1 cellular context compared by ENCODE assay signal in genomic region chr12:122024132-122024785, GRCh38.
TF ChIP-seq lines count a peak whose summit lies in the region.

No MANE protein-coding gene starts in this region.

TF ChIP-seq in H1, 55 proteins besides CTCF, POLR2A, EP300 and RAD21 (continued from another document):
- no peak for TF ChIP-seq CHD7 (IDR thresholded peaks at IDR 0.05; ENCODE audit: insufficient replicate concordance, low read length)
